28 cellular contexts compared by ENCODE assay signal in genomic region chr3:5270656-5271055, GRCh38.
"Had no signal": no experiment of that assay in that cellular context is flagged by ENCODE, and none has a peak within 500 bp of the region (broad histone marks: within the 10 kb centered on the region; RNA-seq: fewer than 3 reads in every experiment).

No MANE protein-coding gene starts in this region.

- H3K27me3 ChIP-seq: left lung, neutrophil, ovary, sigmoid colon, spleen, testis, thyroid gland, transverse colon, upper lobe of right lung, uterus had no signal

- DNase-seq: heart right ventricle; hippocampal formation; immature natural killer cell; kidney; left colon; left lung; lower lobe of right lung; mammary epithelial cell; mesenchymal stem cell; naive thymus-derived CD8-positive, alpha-beta T cell; ovary; retina; right cardiac atrium; sigmoid colon; small intestine; spleen; stimulated activated CD4-positive, alpha-beta T cell treated with anti-CD3 and anti-CD28 coated beads, Interleukin-4, amount 100 ng/mL, for 24 hours; stimulated activated naive CD4-positive, alpha-beta T cell treated with Interleukin-2 at 50 U/mL for 16 hours; stimulated activated naive CD8-positive, alpha-beta T cell treated with anti-CD3 and anti-CD28 coated beads, Interleukin-15, amount 100 ng/mL, for 72 hours; testis; thyroid gland; transverse colon; upper lobe of right lung; uterus had no signal

- H3K4me1 ChIP-seq: heart right ventricle, left lung, lower lobe of right lung, prostate gland, sigmoid colon, spleen, testis, thyroid gland, transverse colon, upper lobe of right lung, uterus had no signal

- FAIRE-seq: islet of Langerhans, kidney, small intestine had no signal

- H3K4me3 ChIP-seq: heart right ventricle, left lung, lower lobe of right lung, ovary, prostate gland, sigmoid colon, spleen, testis, thyroid gland, transverse colon, upper lobe of right lung, uterus had no signal

- H3K36me3 ChIP-seq: heart right ventricle, left lung, lower lobe of right lung, neutrophil, ovary, prostate gland, sigmoid colon, spleen, thyroid gland, transverse colon, upper lobe of right lung, uterus had no signal

- ATAC-seq: heart right ventricle; left colon; left lung; lower lobe of right lung; naive thymus-derived CD8-positive, alpha-beta T cell; right cardiac atrium; stimulated activated effector memory CD8-positive, alpha-beta T cell treated with anti-CD3 and anti-CD28 coated beads, Interleukin-12 subunit alpha, Interleukin-12 subunit beta, amount 100 ng/mL, for 72 hours; stimulated activated naive CD8-positive, alpha-beta T cell treated with anti-CD3 and anti-CD28 coated beads, Interleukin-15, amount 100 ng/mL, for 72 hours had no signal

- H3K27ac ChIP-seq: heart right ventricle, left lung, lower lobe of right lung, neutrophil, ovary, prostate gland, sigmoid colon, spleen, testis, thyroid gland, transverse colon, upper lobe of right lung, uterus had no signal

- H3K9me3 ChIP-seq: heart right ventricle, left lung, lower lobe of right lung, neutrophil, ovary, prostate gland, sigmoid colon, spleen, testis, thyroid gland, transverse colon, upper lobe of right lung, uterus had no signal
